Comparison of ENCODE assay signal across 14 cellular contexts in genomic region chr2:233451950-233452349, GRCh38.
"Had no signal": no experiment of that assay in that cellular context is flagged by ENCODE, and none has a peak within 500 bp of the region (broad histone marks: within the 10 kb centered on the region; RNA-seq: fewer than 3 reads in every experiment).

No MANE protein-coding gene starts in this region.

- H3K4me1 ChIP-seq: vagina had no signal

- H3K4me3 ChIP-seq: lung, sigmoid colon, stomach, tibial artery, vagina had no signal

- H3K27me3 Mint-ChIP-seq: activated CD4-positive, alpha-beta memory T cell treated with anti-CD3 and anti-CD28 coated beads, Interleukin-2, amount 10 ng/mL, durations not matched to agents 7 days and 5 days; effector memory CD8-positive, alpha-beta T cell; naive thymus-derived CD4-positive, alpha-beta T cell had no signal

- H3K9me3 ChIP-seq: sigmoid colon, stomach, tibial artery, vagina had no signal

- H3K27ac ChIP-seq: epithelial cell of prostate, sigmoid colon, tibial artery, vagina had no signal

- H3K9me3 Mint-ChIP-seq: activated CD4-positive, alpha-beta memory T cell treated with anti-CD3 and anti-CD28 coated beads, Interleukin-2, amount 10 ng/mL, durations not matched to agents 7 days and 5 days; effector memory CD8-positive, alpha-beta T cell had no signal

- DNase-seq: activated CD4-positive, alpha-beta memory T cell treated with anti-CD3 and anti-CD28 coated beads, Interleukin-2, amount 10 ng/mL, durations not matched to agents 7 days and 5 days; activated naive CD4-positive, alpha-beta T cell treated with Interleukin-2 at 50 U/mL for 16 hours; central memory CD4-positive, alpha-beta T cell; effector memory CD8-positive, alpha-beta T cell; hippocampal formation; naive thymus-derived CD4-positive, alpha-beta T cell; occipital lobe; stimulated activated CD4-positive, alpha-beta T cell treated with anti-CD3 and anti-CD28 coated beads, Interleukin-2, amount 100 ng/mL, for 48 hours; stomach had no signal

- H3K27ac Mint-ChIP-seq: activated CD4-positive, alpha-beta memory T cell treated with anti-CD3 and anti-CD28 coated beads, Interleukin-2, amount 10 ng/mL, durations not matched to agents 7 days and 5 days; effector memory CD8-positive, alpha-beta T cell had no signal

- H3K4me3 Mint-ChIP-seq: activated CD4-positive, alpha-beta memory T cell treated with anti-CD3 and anti-CD28 coated beads, Interleukin-2, amount 10 ng/mL, durations not matched to agents 7 days and 5 days; effector memory CD8-positive, alpha-beta T cell; naive thymus-derived CD4-positive, alpha-beta T cell had no signal

- ATAC-seq: effector memory CD8-positive, alpha-beta T cell; naive thymus-derived CD4-positive, alpha-beta T cell had no signal
